ENCODE assay signal across 15 cellular contexts in the genomic region with DNA sequence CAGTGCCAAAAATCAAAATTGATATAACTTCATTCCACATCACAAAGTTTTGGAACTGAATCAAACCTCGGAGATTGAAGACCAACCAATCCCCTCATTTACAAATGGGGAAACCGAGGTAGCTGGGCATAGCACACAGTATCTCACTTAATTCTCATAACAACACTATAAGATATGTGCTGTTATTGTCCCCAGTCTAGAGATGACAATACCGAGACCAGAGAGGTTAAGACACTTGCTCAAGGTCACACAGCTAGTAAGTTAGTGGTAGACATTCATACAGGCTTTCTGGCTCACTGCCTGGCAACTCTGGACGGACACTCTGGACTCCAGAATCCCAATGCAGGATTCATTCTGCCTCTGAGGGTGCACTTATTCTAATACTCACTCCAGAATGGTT.
DNase-seq lines count a peak whose midpoint lies in the region; ATAC-seq, FAIRE-seq and TF ChIP-seq lines count a peak whose summit lies in the region.
"Had no signal": no experiment of that assay in that cellular context is flagged by ENCODE, and none has a peak within 500 bp of the region (broad histone marks: within the 10 kb centered on the region; RNA-seq: fewer than 3 reads in every experiment).

No MANE protein-coding gene starts in this region.

- no peaks in the 10 kb centered on the region for H3K9me1 ChIP-seq in keratinocyte (ENCODE audit: control insufficient read depth, extremely low read depth, insufficient read depth, low read length)

- no peak overlapping the region for H2AFZ ChIP-seq in SK-N-SH (ENCODE audit: low read depth)
- peak overlapping the region; percentile 81; the same call in 1 of the 2 replicates for H2AFZ ChIP-seq in Loucy (ENCODE audit: low read length)
- no peak overlapping the region for H2AFZ ChIP-seq in keratinocyte (ENCODE audit: control insufficient read depth, low read length)

- TF ChIP-seq CTCF in SK-N-SH (IDR thresholded peaks at IDR 0.05) (no peak), Loucy (conservative IDR thresholded peaks at IDR 0.05; ENCODE audit: low read length) (no peak), WTC11 (IDR thresholded peaks at IDR 0.05) (no peak), keratinocyte (optimal IDR thresholded peaks at IDR 0.05 in 1 of 3, IDR thresholded peaks at IDR 0.05 in 1 of 3, conservative IDR thresholded peaks at IDR 0.05 in 1 of 3; ENCODE audit: extremely low read depth in 1 of 3, insufficient read depth in 2 of 3, low read length in 3 of 3) (no peak)

- H3K9me2 ChIP-seq in SK-N-SH (no peaks in the 10 kb centered on the region), Loucy (replicated peaks; ENCODE audit: low read depth, low read length) (no peaks in the 10 kb centered on the region)

- H3F3A ChIP-seq in SK-N-SH (replicated peaks; ENCODE audit: insufficient read depth) = no peaks in the 10 kb centered on the region
- no peaks in the 10 kb centered on the region for H3F3A ChIP-seq in Loucy (ENCODE audit: low read depth)

- no peaks in the 10 kb centered on the region for H4K20me1 ChIP-seq in SK-N-SH (ENCODE audit: insufficient read depth)
- H4K20me1 ChIP-seq in Loucy (ENCODE audit: insufficient read depth, low read length, poor library complexity, severe bottlenecking) = no peaks in the 10 kb centered on the region
- H4K20me1 ChIP-seq in keratinocyte (ENCODE audit: control insufficient read depth, extremely low read depth, insufficient read depth, low read length) = no peaks in the 10 kb centered on the region
- H4K20me1 ChIP-seq: BLaER1 treated with 17β-estradiol and CSF1 and Interleukin-3, amounts not matched to agents 10 nM and 100 nM had no signal

- no peak for TF ChIP-seq RAD21 in SK-N-SH (IDR thresholded peaks at IDR 0.05; ENCODE audit: low read length)

- H3K4me3 Mint-ChIP-seq in WTC11 = no peak overlapping the region
- H3K4me3 Mint-ChIP-seq: B cell; CD8-positive, alpha-beta T cell; H9 had no signal

- peaks cover 13% of the 10 kb centered on the region for H3K4me1 Mint-ChIP-seq in WTC11

- H3K4me2 ChIP-seq in SK-N-SH (peak overlapping the region; percentile 68; the same call in 1 of the 2 replicates), Loucy (ENCODE audit: low read depth, low read length, poor library complexity, severe bottlenecking) (peak overlapping the region; percentile 57), keratinocyte (ENCODE audit: control insufficient read depth, extremely low read depth, insufficient read depth, low read depth, low read length) (no peak overlapping the region)

- H3K27ac Mint-ChIP-seq in WTC11 = no peak overlapping the region
- H3K27ac Mint-ChIP-seq: B cell; CD8-positive, alpha-beta T cell; H9 had no signal

- no peak for TF ChIP-seq POLR2A in erythroblast (IDR thresholded peaks at IDR 0.05; ENCODE audit: low read length)

- no peaks in the 10 kb centered on the region for H3K9me3 Mint-ChIP-seq in WTC11
- H3K9me3 Mint-ChIP-seq: CD8-positive, alpha-beta T cell; H9 had no signal

- no peaks in the 10 kb centered on the region for H3K4me1 ChIP-seq in SK-N-SH (ENCODE audit: control insufficient read depth in 1 of 2, insufficient read depth in 2 of 2, low read depth in 1 of 2, low read length in 1 of 2)
- peaks cover 4% of the 10 kb centered on the region for H3K4me1 ChIP-seq in Loucy (ENCODE audit: insufficient read depth, low read length, poor library complexity, severe bottlenecking)
- no peaks in the 10 kb centered on the region for H3K4me1 ChIP-seq in keratinocyte (ENCODE audit: control insufficient read depth, extremely low read depth, insufficient read depth, low read length)

- POLR2A ChIA-PET in SK-N-SH (lab: Yijun Ruan, JAX) = no interaction called here
- POLR2A ChIA-PET in WTC11 (lab: Charles Lee) = no interaction called here

- ATAC-seq in SK-N-SH treated with all-trans-retinoic acid at 6 μM for 48 hours (no peak), WTC11 (no peak), HG03571 (IDR thresholded peaks at IDR 0.05; ENCODE audit: unreplicated experiment) (no peak)

- peak; percentile 58 for FAIRE-seq in keratinocyte (lab: Jason Lieb, UNC)
- FAIRE-seq: GM12878 had no signal

- H3K27me3 Mint-ChIP-seq in WTC11 (ENCODE audit: low read depth) = no peaks in the 10 kb centered on the region

- H3K4me3 ChIP-seq in SK-N-SH (ENCODE audit: low read depth in 2 of 2, low read length in 1 of 2) (no peak overlapping the region), Loucy (ENCODE audit: low read length, poor library complexity, severe bottlenecking) (no peak overlapping the region), keratinocyte (ENCODE audit: control insufficient read depth in 2 of 3, extremely low read depth in 1 of 3, insufficient read depth in 2 of 3, low read depth in 1 of 3, low read length in 3 of 3) (no peak overlapping the region)
- H3K4me3 ChIP-seq: BLaER1 treated with 17β-estradiol and CSF1 and Interleukin-3, amounts not matched to agents 10 nM and 100 nM; GM12878 had no signal

- CTCF ChIA-PET in SK-N-SH (lab: Yijun Ruan, JAX) (interaction anchor here (0.6 to 5.8 kb wide), 77 partner anchors 8 to 1214 kb away, joined by 3 to 53 read pairs (median 5); a partner anchor contains a TSS), WTC11 (lab: Charles Lee) (interaction anchor here (0.7 to 2.7 kb wide), 35 partner anchors 23 to 557 kb away, joined by 3 to 33 read pairs (median 4); a partner anchor contains a TSS)

- no peak for DNase-seq in SK-N-SH
- DNase-seq in WTC11 (ENCODE audit: low spot score) = no peak
- DNase-seq in keratinocyte (ENCODE audit: low read depth, low spot score) = no peak
- DNase-seq in stimulated activated CD4-positive, alpha-beta T cell treated with anti-CD3 and anti-CD28 coated beads, Interleukin-2, amount 100 ng/mL, for 48 hours = no peak
- no peak for DNase-seq in erythroblast (lab: John Stamatoyannopoulos, UW)
- DNase-seq: GOT3 had no signal

- H3K79me2 ChIP-seq in SK-N-SH (ENCODE audit: insufficient read depth) = no peaks in the 10 kb centered on the region
- H3K79me2 ChIP-seq in Loucy (ENCODE audit: insufficient read depth, low read length) = no peaks in the 10 kb centered on the region
- H3K79me2 ChIP-seq in keratinocyte (ENCODE audit: control insufficient read depth, insufficient read depth, low read length) = no peaks in the 10 kb centered on the region

- H3K27ac ChIP-seq in SK-N-SH (ENCODE audit: low read depth in 2 of 2, low read length in 1 of 2) = no peak overlapping the region
- H3K27ac ChIP-seq in keratinocyte (ENCODE audit: control insufficient read depth, insufficient read depth, low read length) = no peak overlapping the region
- H3K27ac ChIP-seq: 22Rv1; BLaER1 treated with 17β-estradiol and CSF1 and Interleukin-3, amounts not matched to agents 10 nM and 100 nM had no signal

- H3K9me3 ChIP-seq in SK-N-SH (no peaks in the 10 kb centered on the region), Loucy (ENCODE audit: insufficient read depth, low read depth, low read length) (no peaks in the 10 kb centered on the region), keratinocyte (ENCODE audit: control insufficient read depth, low read depth, low read length) (no peaks in the 10 kb centered on the region)
- H3K9me3 ChIP-seq: BLaER1 treated with 17β-estradiol and CSF1 and Interleukin-3, amounts not matched to agents 10 nM and 100 nM had no signal

- H3K27me3 ChIP-seq in SK-N-SH (ENCODE audit: insufficient read depth) (no peaks in the 10 kb centered on the region), Loucy (ENCODE audit: insufficient read depth, low read length, poor library complexity, severe bottlenecking) (no peaks in the 10 kb centered on the region), keratinocyte (ENCODE audit: control insufficient read depth, extremely low read depth, insufficient read depth, low read length) (no peaks in the 10 kb centered on the region)
- H3K27me3 ChIP-seq: BLaER1 treated with 17β-estradiol and CSF1 and Interleukin-3, amounts not matched to agents 10 nM and 100 nM had no signal

- 31% methylated on average over 4 of the region's 4 CpGs for WGBS in SK-N-SH (ENCODE audit: low lambda C conversion rate)

- dilution Hi-C loops in keratinocyte (cut with MboI; ENCODE audit: extremely low pct_ligation_motif_present, low sequenced_read_pairs) = no loop called here

- no peaks in the 10 kb centered on the region for H3K36me3 Mint-ChIP-seq in WTC11
- H3K36me3 Mint-ChIP-seq: CD8-positive, alpha-beta T cell had no signal

- H3K9ac ChIP-seq in SK-N-SH = no peak overlapping the region
- no peak overlapping the region for H3K9ac ChIP-seq in Loucy (ENCODE audit: low read depth, low read length, poor library complexity, severe bottlenecking)
- H3K9ac ChIP-seq in keratinocyte (ENCODE audit: control insufficient read depth, extremely low read depth, insufficient read depth, low read length) = no peak overlapping the region
- H3K9ac ChIP-seq: BLaER1 treated with 17β-estradiol and CSF1 and Interleukin-3, amounts not matched to agents 10 nM and 100 nM had no signal

- no peak for TF ChIP-seq EP300 in SK-N-SH (IDR thresholded peaks at IDR 0.05; ENCODE audit: borderline replicate concordance in 1 of 2, low read depth in 1 of 2, low read length in 1 of 2)

- H3K36me3 ChIP-seq in SK-N-SH (replicated peaks in 1 of 2; ENCODE audit: control insufficient read depth in 1 of 2, insufficient read depth in 2 of 2, low read length in 1 of 2) (no peaks in the 10 kb centered on the region), Loucy (ENCODE audit: insufficient read depth, low read length) (no peaks in the 10 kb centered on the region), keratinocyte (ENCODE audit: control insufficient read depth in 2 of 2, extremely low read depth in 1 of 2, insufficient read depth in 2 of 2, low read length in 2 of 2) (no peaks in the 10 kb centered on the region)
- H3K36me3 ChIP-seq: BLaER1 treated with 17β-estradiol and CSF1 and Interleukin-3, amounts not matched to agents 10 nM and 100 nM had no signal

TF ChIP-seq in SK-N-SH, 30 proteins besides CTCF, POLR2A, EP300 and RAD21 (continues in another document):
- TF ChIP-seq CHD2 (IDR thresholded peaks at IDR 0.05; ENCODE audit: low read length, partially characterized antibody) = no peak
- TF ChIP-seq YY1 (IDR thresholded peaks at IDR 0.05; ENCODE audit: low read depth) = no peak
- no peak for TF ChIP-seq ELF1 (IDR thresholded peaks at IDR 0.05)

TF ChIP-seq in SK-N-SH treated with all-trans-retinoic acid at 6 μM for 48 hours, 23 proteins besides CTCF, POLR2A, EP300 and RAD21 (continues in another document):
- TF ChIP-seq GLIS3 (CRISPR knock-in tag; IDR thresholded peaks at IDR 0.05) (no peak), SNAI2 (CRISPR knock-in tag; IDR thresholded peaks at IDR 0.05) (no peak), ZFP3 (CRISPR knock-in tag; IDR thresholded peaks at IDR 0.05) (no peak), RARB (CRISPR knock-in tag; IDR thresholded peaks at IDR 0.05) (no peak), TOX (CRISPR knock-in tag; IDR thresholded peaks at IDR 0.05; ENCODE audit: borderline replicate concordance) (no peak), ESRRG (CRISPR knock-in tag; IDR thresholded peaks at IDR 0.05) (no peak)
